ENCODE assay signal across 24 cellular contexts in genomic region chr2:218856168-218856895, GRCh38. TPM values are rescaled to one million over a fixed set of nuclear protein-coding genes. Genes with fewer than 3 reads are reported as not detected.
DNase-seq lines count a peak whose midpoint lies in the region; ATAC-seq, FAIRE-seq and TF ChIP-seq lines count a peak whose summit lies in the region.
"Had no signal": no experiment of that assay in that cellular context is flagged by ENCODE, and none has a peak within 500 bp of the region (broad histone marks: within the 10 kb centered on the region; RNA-seq: fewer than 3 reads in every experiment).

No MANE protein-coding gene starts in this region.

- FAIRE-seq in RCC 7860 (lab: Jason Lieb, UNC): no peak
- FAIRE-seq: A204.1, colon, endometrium had no signal

- no peak overlapping the region for H3K27ac Mint-ChIP-seq in activated naive CD8-positive, alpha-beta T cell treated with anti-CD3 and anti-CD28 coated beads, Interleukin-2, amount 10 ng/mL, durations not matched to agents 7 days and 5 days
- H3K27ac Mint-ChIP-seq in activated naive CD8-positive, alpha-beta T cell treated with anti-CD3 and anti-CD28 coated beads for 36 hours: no peak overlapping the region
- H3K27ac Mint-ChIP-seq in glutamatergic neuron (ENCODE audit: unreplicated experiment) (no peak overlapping the region), type B pancreatic cell (peak overlapping the region; percentile 84)
- H3K27ac Mint-ChIP-seq: activated CD8-positive, alpha-beta memory T cell treated with anti-CD3 and anti-CD28 coated beads, Interleukin-2, amount 10 ng/mL, durations not matched to agents 7 days and 5 days; activated T-helper 2 cell treated with anti-CD3 and anti-CD28 coated beads, Interferon-gamma antibody, Interleukin-2, Interleukin-4, amounts not matched to agents 10 μg/mL and 5 μg/mL and 100 μg/mL, durations not matched to agents 14 hours and 24 hours and 36 hours had no signal

- peaks cover 79% of the 10 kb centered on the region for H3K27me3 Mint-ChIP-seq in activated naive CD8-positive, alpha-beta T cell treated with anti-CD3 and anti-CD28 coated beads, Interleukin-2, amount 10 ng/mL, durations not matched to agents 7 days and 5 days
- peaks cover 89% of the 10 kb centered on the region for H3K27me3 Mint-ChIP-seq in activated naive CD8-positive, alpha-beta T cell treated with anti-CD3 and anti-CD28 coated beads for 36 hours
- H3K27me3 Mint-ChIP-seq in glutamatergic neuron (ENCODE audit: unreplicated experiment) (peaks cover 30% of the 10 kb centered on the region), type B pancreatic cell (peaks cover 77% of the 10 kb centered on the region)

- peak; percentile 9 for DNase-seq in activated naive CD8-positive, alpha-beta T cell treated with anti-CD3 and anti-CD28 coated beads, Interleukin-2, amount 10 ng/mL, durations not matched to agents 7 days and 5 days
- DNase-seq in activated naive CD8-positive, alpha-beta T cell treated with anti-CD3 and anti-CD28 coated beads for 36 hours: no peak
- DNase-seq in OCI-M1 (lab: John Stamatoyannopoulos, UW) (peak; percentile 51), glutamatergic neuron (no peak), type B pancreatic cell (ENCODE audit: extremely low spot score, unreplicated experiment) (no peak), NCI-H774 (lab: John Stamatoyannopoulos, UW) (no peak), RCC 7860 (ENCODE audit: low spot score) (no peak)
- DNase-seq: activated CD4-positive, alpha-beta T cell treated with anti-CD3 and anti-CD28 coated beads for 4 hours; activated CD8-positive, alpha-beta memory T cell treated with anti-CD3 and anti-CD28 coated beads, Interleukin-2, amount 10 ng/mL, durations not matched to agents 7 days and 5 days; body of pancreas; GM23248; left lung; mucosa of descending colon; NCI-H1105; NCI-H510A treated with DMSO at 0.1 percent for 48 hours; T-cell had no signal

- H3K4me1 Mint-ChIP-seq in activated naive CD8-positive, alpha-beta T cell treated with anti-CD3 and anti-CD28 coated beads, Interleukin-2, amount 10 ng/mL, durations not matched to agents 7 days and 5 days: peaks cover 11% of the 10 kb centered on the region
- H3K4me1 Mint-ChIP-seq in activated naive CD8-positive, alpha-beta T cell treated with anti-CD3 and anti-CD28 coated beads for 36 hours: peaks cover 13% of the 10 kb centered on the region
- H3K4me1 Mint-ChIP-seq in glutamatergic neuron (ENCODE audit: low read depth, unreplicated experiment): peaks cover 13% of the 10 kb centered on the region
- peaks cover 44% of the 10 kb centered on the region for H3K4me1 Mint-ChIP-seq in type B pancreatic cell (ENCODE audit: unreplicated experiment)

- H3K4me3 Mint-ChIP-seq in activated naive CD8-positive, alpha-beta T cell treated with anti-CD3 and anti-CD28 coated beads, Interleukin-2, amount 10 ng/mL, durations not matched to agents 7 days and 5 days: no peak overlapping the region
- H3K4me3 Mint-ChIP-seq in activated naive CD8-positive, alpha-beta T cell treated with anti-CD3 and anti-CD28 coated beads for 36 hours: no peak overlapping the region
- peak overlapping the region; percentile 57 for H3K4me3 Mint-ChIP-seq in glutamatergic neuron (ENCODE audit: unreplicated experiment)
- peak overlapping the region; percentile 72 for H3K4me3 Mint-ChIP-seq in type B pancreatic cell
- H3K4me3 Mint-ChIP-seq: activated CD8-positive, alpha-beta memory T cell treated with anti-CD3 and anti-CD28 coated beads, Interleukin-2, amount 10 ng/mL, durations not matched to agents 7 days and 5 days; T-cell had no signal

- POLR2A ChIA-PET in activated naive CD8-positive, alpha-beta T cell treated with anti-CD3 and anti-CD28 coated beads, Interleukin-2, amount 10 ng/mL, durations not matched to agents 7 days and 5 days (lab: Charles Lee): no interaction called here

- no peaks in the 10 kb centered on the region for H3K36me3 Mint-ChIP-seq in activated naive CD8-positive, alpha-beta T cell treated with anti-CD3 and anti-CD28 coated beads, Interleukin-2, amount 10 ng/mL, durations not matched to agents 7 days and 5 days
- no peaks in the 10 kb centered on the region for H3K36me3 Mint-ChIP-seq in activated naive CD8-positive, alpha-beta T cell treated with anti-CD3 and anti-CD28 coated beads for 36 hours
- no peaks in the 10 kb centered on the region for H3K36me3 Mint-ChIP-seq in glutamatergic neuron (ENCODE audit: unreplicated experiment)
- H3K36me3 Mint-ChIP-seq in type B pancreatic cell: no peaks in the 10 kb centered on the region
- H3K36me3 Mint-ChIP-seq: activated CD8-positive, alpha-beta memory T cell treated with anti-CD3 and anti-CD28 coated beads, Interleukin-2, amount 10 ng/mL, durations not matched to agents 7 days and 5 days; T-cell had no signal

- no peak for ATAC-seq in activated naive CD8-positive, alpha-beta T cell treated with anti-CD3 and anti-CD28 coated beads, Interleukin-2, amount 10 ng/mL, durations not matched to agents 7 days and 5 days (ENCODE audit: low read depth)
- ATAC-seq in GM21576 (IDR thresholded peaks at IDR 0.05; ENCODE audit: unreplicated experiment): no peak
- ATAC-seq: activated CD8-positive, alpha-beta memory T cell treated with anti-CD3 and anti-CD28 coated beads, Interleukin-2, amount 10 ng/mL, durations not matched to agents 7 days and 5 days; body of pancreas; left lung; mucosa of descending colon; T-cell had no signal

- TF ChIP-seq CTCF in glutamatergic neuron (IDR thresholded peaks at IDR 0.05; ENCODE audit: partially characterized antibody, unreplicated experiment) (no peak), type B pancreatic cell (conservative IDR thresholded peaks at IDR 0.05) (no peak)

- no peaks in the 10 kb centered on the region for H3K9me3 Mint-ChIP-seq in activated naive CD8-positive, alpha-beta T cell treated with anti-CD3 and anti-CD28 coated beads, Interleukin-2, amount 10 ng/mL, durations not matched to agents 7 days and 5 days
- no peaks in the 10 kb centered on the region for H3K9me3 Mint-ChIP-seq in activated naive CD8-positive, alpha-beta T cell treated with anti-CD3 and anti-CD28 coated beads for 36 hours
- H3K9me3 Mint-ChIP-seq in glutamatergic neuron (ENCODE audit: unreplicated experiment): peaks cover 2% of the 10 kb centered on the region
- no peaks in the 10 kb centered on the region for H3K9me3 Mint-ChIP-seq in type B pancreatic cell
- H3K9me3 Mint-ChIP-seq: activated T-helper 2 cell treated with anti-CD3 and anti-CD28 coated beads, Interferon-gamma antibody, Interleukin-2, Interleukin-4, amounts not matched to agents 10 μg/mL and 5 μg/mL and 100 μg/mL, durations not matched to agents 14 hours and 24 hours and 36 hours; T-cell had no signal

RNA-seq across cellular contexts. Expression of gene WNT6, which starts 3.3 kb away (rescaled TPM):
- total RNA-seq in activated naive CD8-positive, alpha-beta T cell treated with anti-CD3 and anti-CD28 coated beads, Interleukin-2, amount 10 ng/mL, durations not matched to agents 7 days and 5 days: not detected
- total RNA-seq in activated naive CD8-positive, alpha-beta T cell treated with anti-CD3 and anti-CD28 coated beads for 36 hours: under 1 TPM in 1 of 2 experiments, not detected in 1; 0.21 TPM
- total RNA-seq in glutamatergic neuron (ENCODE audit: unreplicated experiment): 0.66 TPM
- 24.7 and 123 TPM in 2 replicates for total RNA-seq in type B pancreatic cell (ENCODE audit: low replicate concordance)
- total RNA-seq: activated CD8-positive, alpha-beta memory T cell treated with anti-CD3 and anti-CD28 coated beads, Interleukin-2, amount 10 ng/mL, durations not matched to agents 7 days and 5 days; activated T-helper 2 cell treated with anti-CD3 and anti-CD28 coated beads, Interferon-gamma antibody, Interleukin-2, Interleukin-4, amounts not matched to agents 10 μg/mL and 5 μg/mL and 100 μg/mL, durations not matched to agents 14 hours and 24 hours and 36 hours; GM23248; left lung; pulmonary artery endothelial cell had no signal

RNA-seq across cellular contexts. Expression of gene WNT10A, which starts 24.3 kb away (rescaled TPM):
- total RNA-seq in activated naive CD8-positive, alpha-beta T cell treated with anti-CD3 and anti-CD28 coated beads, Interleukin-2, amount 10 ng/mL, durations not matched to agents 7 days and 5 days: 1 to 10 TPM; 1.9 to 2.5 TPM
- 1 to 10 TPM; 6.8 to 7.1 TPM for total RNA-seq in activated naive CD8-positive, alpha-beta T cell treated with anti-CD3 and anti-CD28 coated beads for 36 hours
- total RNA-seq in glutamatergic neuron (ENCODE audit: unreplicated experiment) (0.17 TPM), type B pancreatic cell (ENCODE audit: low replicate concordance) (5.5 and 31.8 TPM in 2 replicates)
- total RNA-seq: GM23248, pulmonary artery endothelial cell had no signal

RNA-seq across cellular contexts. Expression of gene PRKAG3, which starts 24.7 kb away (rescaled TPM):
- not detected for total RNA-seq in activated naive CD8-positive, alpha-beta T cell treated with anti-CD3 and anti-CD28 coated beads, Interleukin-2, amount 10 ng/mL, durations not matched to agents 7 days and 5 days
- not detected for total RNA-seq in activated naive CD8-positive, alpha-beta T cell treated with anti-CD3 and anti-CD28 coated beads for 36 hours
- total RNA-seq in glutamatergic neuron (ENCODE audit: unreplicated experiment) (not detected), type B pancreatic cell (ENCODE audit: low replicate concordance) (not detected in 2 replicates)
- total RNA-seq: activated CD8-positive, alpha-beta memory T cell treated with anti-CD3 and anti-CD28 coated beads, Interleukin-2, amount 10 ng/mL, durations not matched to agents 7 days and 5 days; activated T-helper 2 cell treated with anti-CD3 and anti-CD28 coated beads, Interferon-gamma antibody, Interleukin-2, Interleukin-4, amounts not matched to agents 10 μg/mL and 5 μg/mL and 100 μg/mL, durations not matched to agents 14 hours and 24 hours and 36 hours; body of pancreas; G401; GM23248; left lung; mucosa of descending colon; pulmonary artery endothelial cell; T-cell; vagina had no signal

Comparison
In these comparisons a context has a peak if more than half of its experiments do, and no peak if none do; other contexts are left out.
1. DNase-seq: peak in activated naive CD8-positive, alpha-beta T cell treated with anti-CD3 and anti-CD28 coated beads, Interleukin-2, amount 10 ng/mL, durations not matched to agents 7 days and 5 days (single experiment) and OCI-M1 (single experiment); none in activated naive CD8-positive, alpha-beta T cell treated with anti-CD3 and anti-CD28 coated beads for 36 hours (single experiment), glutamatergic neuron (single experiment), type B pancreatic cell (single experiment), NCI-H774 (single experiment) and RCC 7860 (single experiment).
2. H3K4me3 Mint-ChIP-seq: peak in glutamatergic neuron (single experiment) and type B pancreatic cell (single experiment); none in activated naive CD8-positive, alpha-beta T cell treated with anti-CD3 and anti-CD28 coated beads, Interleukin-2, amount 10 ng/mL, durations not matched to agents 7 days and 5 days (single experiment) and activated naive CD8-positive, alpha-beta T cell treated with anti-CD3 and anti-CD28 coated beads for 36 hours (single experiment).
3. RNA of gene WNT6, which starts 3.3 kb away (total RNA-seq): 24.7 to 123 TPM in type B pancreatic cell; 0.66 TPM in glutamatergic neuron (single experiment), 0.21 TPM in activated naive CD8-positive, alpha-beta T cell treated with anti-CD3 and anti-CD28 coated beads for 36 hours and not detected in activated naive CD8-positive, alpha-beta T cell treated with anti-CD3 and anti-CD28 coated beads, Interleukin-2, amount 10 ng/mL, durations not matched to agents 7 days and 5 days; every median in the first group is over 10 times any median in the second.